7 cellular contexts compared by ENCODE assay signal in the genomic region with DNA sequence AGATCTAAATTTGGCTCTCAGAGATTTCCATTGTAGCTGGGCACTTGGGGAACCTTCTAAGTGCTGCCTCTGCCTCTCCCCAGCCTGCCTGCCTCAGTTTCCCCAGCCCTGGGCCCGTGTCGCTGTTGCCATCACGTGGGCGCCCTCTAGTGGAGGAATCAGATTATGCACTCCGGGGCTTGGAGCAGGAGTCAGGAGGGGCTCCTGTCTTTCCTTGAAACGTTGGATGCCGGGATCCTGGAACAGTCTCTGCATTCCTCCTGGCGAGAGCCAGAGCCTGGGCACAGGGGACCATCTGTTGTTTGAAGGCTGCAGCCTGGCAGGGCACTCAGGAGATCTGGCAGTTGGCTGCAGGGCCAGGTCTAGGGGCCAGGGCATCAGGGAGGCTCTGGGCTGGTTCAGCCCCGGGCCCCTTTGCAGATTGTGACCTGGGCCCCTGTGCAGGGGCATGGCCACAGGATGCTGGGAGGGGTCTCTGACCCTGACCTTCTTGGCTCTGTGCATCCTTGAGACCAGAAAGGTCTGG.
DNase-seq lines count a peak whose midpoint lies in the region; TF ChIP-seq lines count a peak whose summit lies in the region.

No MANE protein-coding gene starts in this region.

- H3K79me2 ChIP-seq in neural cell (replicated peaks; ENCODE audit: insufficient read depth, low read length): no peaks in the 10 kb centered on the region

- TF ChIP-seq CTCF in GM12874 (IDR thresholded peaks at IDR 0.05; ENCODE audit: insufficient read depth, low read depth, low read length) (peak; percentile 90), esophagus squamous epithelium (IDR thresholded peaks at IDR 0.05) (peak; percentile 82 to 92 (median 88)), neural cell (IDR thresholded peaks at IDR 0.05; ENCODE audit: poor library complexity, severe bottlenecking) (peak; percentile 76), suprapubic skin (IDR thresholded peaks at IDR 0.05) (peak; percentile 70 to 92)

- H3K4me1 ChIP-seq in esophagus squamous epithelium: peaks cover 18 to 51% (median 36%) of the 10 kb centered on the region in 3 donors
- H3K4me1 ChIP-seq in suprapubic skin: peaks cover 38% of the 10 kb centered on the region

- peak; percentile 68 for TF ChIP-seq RAD21 in neural cell (conservative IDR thresholded peaks at IDR 0.05)

- H3K4me2 ChIP-seq in neural cell (ENCODE audit: low read length): no peak overlapping the region

- no peak overlapping the region for H2AFZ ChIP-seq in neural cell (ENCODE audit: low read depth, low read length)

- H3K4me3 ChIP-seq in esophagus squamous epithelium (no peak overlapping the region), neural cell (ENCODE audit: low read length) (no peak overlapping the region), suprapubic skin (no peak overlapping the region)

- H3K9me3 ChIP-seq in esophagus squamous epithelium (no peaks in the 10 kb centered on the region), neural cell (ENCODE audit: low read length) (no peaks in the 10 kb centered on the region), suprapubic skin (no peaks in the 10 kb centered on the region)

- peaks cover 0 to 40% (median 7%) of the 10 kb centered on the region in 3 donors for H3K36me3 ChIP-seq in esophagus squamous epithelium
- no peaks in the 10 kb centered on the region for H3K36me3 ChIP-seq in neural cell (ENCODE audit: insufficient read depth, low read length)
- peaks cover 9% of the 10 kb centered on the region for H3K36me3 ChIP-seq in suprapubic skin

- H3K27ac ChIP-seq in esophagus squamous epithelium: peak overlapping the region in 3 of 4 donors; percentile 59 to 83 (median 73)
- H3K27ac ChIP-seq in neural cell (ENCODE audit: low read length): no peak overlapping the region
- no peak overlapping the region for H3K27ac ChIP-seq in suprapubic skin

- no peaks in the 10 kb centered on the region for H4K20me1 ChIP-seq in neural cell (ENCODE audit: insufficient read depth)

- H3F3A ChIP-seq in neural cell (ENCODE audit: insufficient read depth, low read length, poor library complexity, severe bottlenecking): no peaks in the 10 kb centered on the region

- TF ChIP-seq POLR2A in esophagus squamous epithelium (IDR thresholded peaks at IDR 0.05) (no peak), suprapubic skin (IDR thresholded peaks at IDR 0.05) (no peak)

- H3K9me2 ChIP-seq in neural cell (ENCODE audit: insufficient read depth, low read length): no peaks in the 10 kb centered on the region

- peak; percentile 10 for DNase-seq in NCI-H2227 treated with DMSO at 0.1 percent for 48 hours (lab: John Stamatoyannopoulos, UW)
- DNase-seq in activated T-cell treated with anti-CD3 and anti-CD28 coated beads for 1 hour (ENCODE audit: low read depth): peak; percentile 59
- no peak for DNase-seq in esophagus squamous epithelium (lab: John Stamatoyannopoulos, UW)
- DNase-seq in suprapubic skin (ENCODE audit: low spot score in 2 of 2): no peak
- DNase-seq in cortex of kidney (lab: John Stamatoyannopoulos, UW): no peak

- TF ChIP-seq EP300 in neural cell (conservative IDR thresholded peaks at IDR 0.05; ENCODE audit: poor library complexity, severe bottlenecking): no peak
- no peak for TF ChIP-seq EP300 in suprapubic skin (IDR thresholded peaks at IDR 0.05)

- 5 to 16% methylated on average over 5 to 7 of the region's 9 CpGs for WGBS in esophagus squamous epithelium, 2 donors
- WGBS in suprapubic skin: 0% methylated on average over 4 of the region's 9 CpGs

- H3K27me3 ChIP-seq in esophagus squamous epithelium: no peaks in the 10 kb centered on the region
- no peaks in the 10 kb centered on the region for H3K27me3 ChIP-seq in neural cell (ENCODE audit: insufficient read depth, low read depth, low read length)
- H3K27me3 ChIP-seq in suprapubic skin: no peaks in the 10 kb centered on the region

- intact Hi-C loops in esophagus squamous epithelium (cut with DNase I): loop anchor here (2.0 kb wide), 1 partner anchor 127 kb away; no protein-coding TSS in a partner anchor

- no peak overlapping the region for H3K9ac ChIP-seq in neural cell (ENCODE audit: low read length)

TF ChIP-seq in neural cell, 6 proteins besides CTCF, POLR2A, EP300 and RAD21:
- peak; percentile 67 for TF ChIP-seq SMC3 (conservative IDR thresholded peaks at IDR 0.05; ENCODE audit: poor library complexity)
- TF ChIP-seq, protein P1, sequence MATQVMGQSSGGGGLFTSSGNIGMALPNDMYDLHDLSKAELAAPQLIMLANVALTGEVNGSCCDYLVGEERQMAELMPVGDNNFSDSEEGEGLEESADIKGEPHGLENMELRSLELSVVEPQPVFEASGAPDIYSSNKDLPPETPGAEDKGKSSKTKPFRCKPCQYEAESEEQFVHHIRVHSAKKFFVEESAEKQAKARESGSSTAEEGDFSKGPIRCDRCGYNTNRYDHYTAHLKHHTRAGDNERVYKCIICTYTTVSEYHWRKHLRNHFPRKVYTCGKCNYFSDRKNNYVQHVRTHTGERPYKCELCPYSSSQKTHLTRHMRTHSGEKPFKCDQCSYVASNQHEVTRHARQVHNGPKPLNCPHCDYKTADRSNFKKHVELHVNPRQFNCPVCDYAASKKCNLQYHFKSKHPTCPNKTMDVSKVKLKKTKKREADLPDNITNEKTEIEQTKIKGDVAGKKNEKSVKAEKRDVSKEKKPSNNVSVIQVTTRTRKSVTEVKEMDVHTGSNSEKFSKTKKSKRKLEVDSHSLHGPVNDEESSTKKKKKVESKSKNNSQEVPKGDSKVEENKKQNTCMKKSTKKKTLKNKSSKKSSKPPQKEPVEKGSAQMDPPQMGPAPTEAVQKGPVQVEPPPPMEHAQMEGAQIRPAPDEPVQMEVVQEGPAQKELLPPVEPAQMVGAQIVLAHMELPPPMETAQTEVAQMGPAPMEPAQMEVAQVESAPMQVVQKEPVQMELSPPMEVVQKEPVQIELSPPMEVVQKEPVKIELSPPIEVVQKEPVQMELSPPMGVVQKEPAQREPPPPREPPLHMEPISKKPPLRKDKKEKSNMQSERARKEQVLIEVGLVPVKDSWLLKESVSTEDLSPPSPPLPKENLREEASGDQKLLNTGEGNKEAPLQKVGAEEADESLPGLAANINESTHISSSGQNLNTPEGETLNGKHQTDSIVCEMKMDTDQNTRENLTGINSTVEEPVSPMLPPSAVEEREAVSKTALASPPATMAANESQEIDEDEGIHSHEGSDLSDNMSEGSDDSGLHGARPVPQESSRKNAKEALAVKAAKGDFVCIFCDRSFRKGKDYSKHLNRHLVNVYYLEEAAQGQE (IDR thresholded peaks at IDR 0.05; ENCODE audit: borderline replicate concordance): no peak
- TF ChIP-seq MXI1 (conservative IDR thresholded peaks at IDR 0.05; ENCODE audit: poor library complexity, severe bottlenecking): no peak

Comparison
In these comparisons a context has a peak if more than half of its experiments do, and no peak if none do; other contexts are left out.
1. DNase-seq: peak in NCI-H2227 treated with DMSO at 0.1 percent for 48 hours (single experiment) and activated T-cell treated with anti-CD3 and anti-CD28 coated beads for 1 hour (single experiment); none in esophagus squamous epithelium (single experiment), suprapubic skin (0 of 2) and cortex of kidney (single experiment).
2. H3K27ac ChIP-seq: peak in esophagus squamous epithelium (3 of 4); none in neural cell (single experiment) and suprapubic skin (single experiment).
3. Peak in every context shown above with its lines, with median percentiles within 50 percentile points of each other: CTCF ChIP-seq.